ENCODE assay signal across 1 cellular context in genomic region chr3:5022966-5023776, GRCh38.
TF ChIP-seq lines count a peak whose summit lies in the region.

No MANE protein-coding gene starts in this region.

TF ChIP-seq in GM12878, 131 proteins besides CTCF, POLR2A, EP300 and RAD21 (continued from another document):
- TF ChIP-seq, protein P1, sequence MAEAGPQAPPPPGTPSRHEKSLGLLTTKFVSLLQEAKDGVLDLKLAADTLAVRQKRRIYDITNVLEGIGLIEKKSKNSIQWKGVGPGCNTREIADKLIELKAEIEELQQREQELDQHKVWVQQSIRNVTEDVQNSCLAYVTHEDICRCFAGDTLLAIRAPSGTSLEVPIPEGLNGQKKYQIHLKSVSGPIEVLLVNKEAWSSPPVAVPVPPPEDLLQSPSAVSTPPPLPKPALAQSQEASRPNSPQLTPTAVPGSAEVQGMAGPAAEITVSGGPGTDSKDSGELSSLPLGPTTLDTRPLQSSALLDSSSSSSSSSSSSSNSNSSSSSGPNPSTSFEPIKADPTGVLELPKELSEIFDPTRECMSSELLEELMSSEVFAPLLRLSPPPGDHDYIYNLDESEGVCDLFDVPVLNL (IDR thresholded peaks at IDR 0.05; ENCODE audit: low read depth, low read length), result no peak
- TF ChIP-seq, protein P2, sequence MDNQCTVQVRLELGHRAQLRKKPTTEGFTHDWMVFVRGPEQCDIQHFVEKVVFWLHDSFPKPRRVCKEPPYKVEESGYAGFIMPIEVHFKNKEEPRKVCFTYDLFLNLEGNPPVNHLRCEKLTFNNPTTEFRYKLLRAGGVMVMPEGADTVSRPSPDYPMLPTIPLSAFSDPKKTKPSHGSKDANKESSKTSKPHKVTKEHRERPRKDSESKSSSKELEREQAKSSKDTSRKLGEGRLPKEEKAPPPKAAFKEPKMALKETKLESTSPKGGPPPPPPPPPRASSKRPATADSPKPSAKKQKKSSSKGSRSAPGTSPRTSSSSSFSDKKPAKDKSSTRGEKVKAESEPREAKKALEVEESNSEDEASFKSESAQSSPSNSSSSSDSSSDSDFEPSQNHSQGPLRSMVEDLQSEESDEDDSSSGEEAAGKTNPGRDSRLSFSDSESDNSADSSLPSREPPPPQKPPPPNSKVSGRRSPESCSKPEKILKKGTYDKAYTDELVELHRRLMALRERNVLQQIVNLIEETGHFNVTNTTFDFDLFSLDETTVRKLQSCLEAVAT (IDR thresholded peaks at IDR 0.05), result no peak
- TF ChIP-seq SP1 (IDR thresholded peaks at IDR 0.05; ENCODE audit: low read depth, low read length) (no peak), TCF3 (IDR thresholded peaks at IDR 0.05; ENCODE audit: borderline replicate concordance, insufficient read depth, low read depth, low read length) (no peak), YBX1 (IDR thresholded peaks at IDR 0.05) (no peak), MEF2B (IDR thresholded peaks at IDR 0.05; ENCODE audit: partially characterized antibody, poor library complexity, severe bottlenecking) (no peak), MXI1 (IDR thresholded peaks at IDR 0.05; ENCODE audit: low read depth, low read length) (no peak)
